8 cellular contexts compared by ENCODE assay signal in the genomic region with DNA sequence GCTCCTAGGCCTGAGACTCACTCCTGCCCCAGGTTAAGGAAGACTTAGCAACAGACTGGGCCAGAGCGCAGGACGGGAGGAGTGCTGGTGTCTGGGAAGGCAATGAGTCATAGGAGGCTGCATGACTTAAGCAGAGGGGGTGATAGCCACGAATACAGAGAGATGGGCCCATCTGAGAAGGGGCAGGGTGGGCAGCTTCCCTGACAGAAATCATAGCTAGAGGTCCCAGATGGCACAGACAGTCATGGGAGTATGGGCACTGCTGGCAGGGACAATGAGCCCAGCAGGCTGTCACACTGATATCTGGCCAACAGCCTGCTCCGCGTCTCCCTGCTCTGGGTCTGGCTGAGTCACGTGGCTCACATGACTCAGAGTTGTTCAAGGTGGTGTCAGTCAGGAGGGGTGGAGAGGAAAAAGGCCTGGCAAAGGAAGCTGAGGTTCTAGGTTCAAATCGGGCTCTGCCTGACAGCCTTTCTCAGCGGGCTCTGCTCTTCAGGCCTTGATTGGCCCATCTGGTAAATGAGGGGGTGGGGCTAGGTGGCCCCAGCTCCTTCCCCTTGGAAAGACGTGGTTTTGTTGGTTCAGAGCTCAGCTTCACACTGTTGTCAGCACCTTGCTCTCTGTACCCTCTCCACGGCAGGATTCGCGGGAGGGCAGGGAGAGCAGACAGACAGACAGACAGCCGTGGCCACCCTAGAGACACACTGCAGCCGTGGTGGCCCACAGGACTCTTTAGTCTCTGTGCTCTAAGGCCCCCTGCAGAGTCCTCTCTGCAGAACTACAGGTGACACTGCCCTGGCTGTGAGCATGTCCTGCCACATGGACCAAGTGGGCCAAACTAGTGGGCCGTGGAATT. TPM values are rescaled to one million over a fixed set of nuclear protein-coding genes. Genes with fewer than 3 reads are reported as not detected.
DNase-seq lines count a peak whose midpoint lies in the region; ATAC-seq, FAIRE-seq and TF ChIP-seq lines count a peak whose summit lies in the region.

No MANE protein-coding gene starts in this region.

- ATAC-seq in A549 (peak; percentile 92 to 94), Right ventricle myocardium inferior (peak; percentile 94), GM18498 (IDR thresholded peaks at IDR 0.05; ENCODE audit: unreplicated experiment) (no peak)
- ATAC-seq in activated CD8-positive, alpha-beta memory T cell treated with anti-CD3 and anti-CD28 coated beads, Interleukin-2, amount 10 ng/mL, durations not matched to agents 7 days and 5 days: no peak

- H3K36me3 ChIP-seq in spleen: peaks cover 0 to 41% (median 0%) of the 10 kb centered on the region in 6 donors

- intact Hi-C loops in Right ventricle myocardium inferior (cut with DNase I): loop anchor here (2.0 to 10.0 kb wide), 3 partner anchors 64 to 538 kb away; no protein-coding TSS in a partner anchor
- intact Hi-C loops in spleen (cut with DNase I; ENCODE audit: low total_unique reads): loop anchor here (5.0 kb wide), 1 partner anchor 160 kb away; no protein-coding TSS in a partner anchor

- peak overlapping the region; percentile 98 for H3K27ac ChIP-seq in A549
- H3K27ac ChIP-seq in spleen: no peak overlapping the region

- no peak overlapping the region for H3K4me3 Mint-ChIP-seq in activated CD4-positive, alpha-beta memory T cell treated with anti-CD3 and anti-CD28 coated beads, Interleukin-2, amount 10 ng/mL, durations not matched to agents 7 days and 5 days
- H3K4me3 Mint-ChIP-seq in activated CD8-positive, alpha-beta memory T cell treated with anti-CD3 and anti-CD28 coated beads, Interleukin-2, amount 10 ng/mL, durations not matched to agents 7 days and 5 days: no peak overlapping the region

- no peaks in the 10 kb centered on the region for H3K27me3 Mint-ChIP-seq in activated CD4-positive, alpha-beta memory T cell treated with anti-CD3 and anti-CD28 coated beads, Interleukin-2, amount 10 ng/mL, durations not matched to agents 7 days and 5 days
- H3K27me3 Mint-ChIP-seq in activated CD8-positive, alpha-beta memory T cell treated with anti-CD3 and anti-CD28 coated beads, Interleukin-2, amount 10 ng/mL, durations not matched to agents 7 days and 5 days: no peaks in the 10 kb centered on the region

- no peak overlapping the region for H3K4me3 ChIP-seq in A549
- no peak overlapping the region for H3K4me3 ChIP-seq in spleen

- H3K9me3 ChIP-seq in A549: no peaks in the 10 kb centered on the region
- H3K9me3 ChIP-seq in spleen: no peaks in the 10 kb centered on the region

- no peaks in the 10 kb centered on the region for H3K9me3 Mint-ChIP-seq in activated CD4-positive, alpha-beta memory T cell treated with anti-CD3 and anti-CD28 coated beads, Interleukin-2, amount 10 ng/mL, durations not matched to agents 7 days and 5 days
- H3K9me3 Mint-ChIP-seq in activated CD8-positive, alpha-beta memory T cell treated with anti-CD3 and anti-CD28 coated beads, Interleukin-2, amount 10 ng/mL, durations not matched to agents 7 days and 5 days (ENCODE audit: low read depth): no peaks in the 10 kb centered on the region

- no peak for TF ChIP-seq CTCF in A549 (IDR thresholded peaks at IDR 0.05)
- no peak for TF ChIP-seq CTCF in spleen (IDR thresholded peaks at IDR 0.05 in 8 of 11, conservative IDR thresholded peaks at IDR 0.05 in 3 of 11)

- TF ChIP-seq POLR2A in A549 (IDR thresholded peaks at IDR 0.05; ENCODE audit: low read length) (no peak), spleen (IDR thresholded peaks at IDR 0.05) (no peak)

- H3K27me3 ChIP-seq in spleen (replicated peaks in 1 of 7): no peaks in the 10 kb centered on the region

- no peaks in the 10 kb centered on the region for H3K36me3 Mint-ChIP-seq in activated CD4-positive, alpha-beta memory T cell treated with anti-CD3 and anti-CD28 coated beads, Interleukin-2, amount 10 ng/mL, durations not matched to agents 7 days and 5 days (ENCODE audit: low read depth)
- no peaks in the 10 kb centered on the region for H3K36me3 Mint-ChIP-seq in activated CD8-positive, alpha-beta memory T cell treated with anti-CD3 and anti-CD28 coated beads, Interleukin-2, amount 10 ng/mL, durations not matched to agents 7 days and 5 days

- peak; percentile 63 for FAIRE-seq in A549 (lab: Jason Lieb, UNC)

- CTCF ChIA-PET in A549 (lab: Yijun Ruan, JAX): interaction anchor here (0.9 to 11.7 kb wide), 22 partner anchors 9 to 238 kb away, joined by 3 to 150 read pairs (median 6); no protein-coding TSS in a partner anchor
- CTCF ChIA-PET in activated CD4-positive, alpha-beta memory T cell treated with anti-CD3 and anti-CD28 coated beads, Interleukin-2, amount 10 ng/mL, durations not matched to agents 7 days and 5 days (lab: Charles Lee): interaction anchor here (0.9 to 5.2 kb wide), 5 partner anchors 15 to 169 kb away, joined by 3 to 21 read pairs (median 5); no protein-coding TSS in a partner anchor
- CTCF ChIA-PET in activated CD8-positive, alpha-beta memory T cell treated with anti-CD3 and anti-CD28 coated beads, Interleukin-2, amount 10 ng/mL, durations not matched to agents 7 days and 5 days (lab: Charles Lee): interaction anchor here (0.9 to 2.7 kb wide), 5 partner anchors 15 to 162 kb away, joined by 3 to 11 read pairs (median 4); no protein-coding TSS in a partner anchor

- H3K4me2 ChIP-seq in A549: peak overlapping the region; percentile 74

- peak; percentile 90 to 91 for DNase-seq in A549 (ENCODE audit: low read depth in 1 of 2, low spot score in 1 of 2)
- DNase-seq in HS-27A (ENCODE audit: low read depth): peak; percentile 88
- DNase-seq in activated CD4-positive, alpha-beta memory T cell treated with anti-CD3 and anti-CD28 coated beads, Interleukin-2, amount 10 ng/mL, durations not matched to agents 7 days and 5 days: peak; percentile 21
- DNase-seq in Right ventricle myocardium inferior (ENCODE audit: missing footprints): peak; percentile 83
- peak; percentile 77 for DNase-seq in putamen (ENCODE audit: low spot score)
- DNase-seq in activated CD8-positive, alpha-beta memory T cell treated with anti-CD3 and anti-CD28 coated beads, Interleukin-2, amount 10 ng/mL, durations not matched to agents 7 days and 5 days: no peak
- no peak for DNase-seq in spleen

- H3K27ac Mint-ChIP-seq in activated CD4-positive, alpha-beta memory T cell treated with anti-CD3 and anti-CD28 coated beads, Interleukin-2, amount 10 ng/mL, durations not matched to agents 7 days and 5 days: no peak overlapping the region
- no peak overlapping the region for H3K27ac Mint-ChIP-seq in activated CD8-positive, alpha-beta memory T cell treated with anti-CD3 and anti-CD28 coated beads, Interleukin-2, amount 10 ng/mL, durations not matched to agents 7 days and 5 days

- H3K4me1 ChIP-seq in A549 (peaks cover 42% of the 10 kb centered on the region), spleen (peaks cover 0 to 15% (median 2%) of the 10 kb centered on the region in 6 donors)

- peaks cover 2% of the 10 kb centered on the region for H3K4me1 Mint-ChIP-seq in activated CD4-positive, alpha-beta memory T cell treated with anti-CD3 and anti-CD28 coated beads, Interleukin-2, amount 10 ng/mL, durations not matched to agents 7 days and 5 days
- H3K4me1 Mint-ChIP-seq in activated CD8-positive, alpha-beta memory T cell treated with anti-CD3 and anti-CD28 coated beads, Interleukin-2, amount 10 ng/mL, durations not matched to agents 7 days and 5 days: no peaks in the 10 kb centered on the region

- TF ChIP-seq EP300 in A549 (IDR thresholded peaks at IDR 0.05): peak in 1 of 2 experiments; percentile 15; a peak in 1 of 5 replicates

- POLR2A ChIA-PET in A549 (lab: Yijun Ruan, JAX): interaction anchor here (1.0 to 2.3 kb wide), 5 partner anchors 16 to 161 kb away, joined by 3 to 15 read pairs (median 5); no protein-coding TSS in a partner anchor
- POLR2A ChIA-PET in activated CD4-positive, alpha-beta memory T cell treated with anti-CD3 and anti-CD28 coated beads, Interleukin-2, amount 10 ng/mL, durations not matched to agents 7 days and 5 days (lab: Charles Lee): no interaction called here

- 15% methylated on average over 15 of the region's 15 CpGs for WGBS in A549 (ENCODE audit: missing lambda C conversion rate)
- WGBS in spleen, 5 donors: 52 to 67% (median 59%) methylated on average over 10 to 15 of the region's 15 CpGs

- TF ChIP-seq RAD21 in A549 (conservative IDR thresholded peaks at IDR 0.05 in 1 of 2, IDR thresholded peaks at IDR 0.05 in 1 of 2): peak in 1 of 2 experiments; percentile 19; a peak in 1 of 5 replicates

TF ChIP-seq in A549, 52 proteins besides CTCF, POLR2A, EP300 and RAD21 (continues in another document):
- TF ChIP-seq BHLHE40 (IDR thresholded peaks at IDR 0.05; ENCODE audit: low read depth, low read length) (no peak), SMC3 (IDR thresholded peaks at IDR 0.05) (no peak; the same call in 2 of the 3 replicates), NPAS2 (CRISPR knock-in tag; IDR thresholded peaks at IDR 0.05; ENCODE audit: borderline replicate concordance) (peak; percentile 69; the same call in 1 of the 2 replicates), JUN (IDR thresholded peaks at IDR 0.05) (peak; percentile 61 to 65; a peak in 2 of 5 replicates), NFE2L2 (conservative IDR thresholded peaks at IDR 0.05; ENCODE audit: low read length) (no peak), CBX2 (IDR thresholded peaks at IDR 0.05; ENCODE audit: borderline replicate concordance, low read depth) (no peak), KDM5A (IDR thresholded peaks at IDR 0.05) (no peak)
- TF ChIP-seq, protein P1, sequence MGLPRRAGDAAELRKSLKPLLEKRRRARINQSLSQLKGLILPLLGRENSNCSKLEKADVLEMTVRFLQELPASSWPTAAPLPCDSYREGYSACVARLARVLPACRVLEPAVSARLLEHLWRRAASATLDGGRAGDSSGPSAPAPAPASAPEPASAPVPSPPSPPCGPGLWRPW (IDR thresholded peaks at IDR 0.05): no peak

RNA-seq across cellular contexts. Expression of gene DBX1, which starts 47.8 kb away (rescaled TPM):
- polyA plus RNA-seq in A549 (2011; rRNA removed) (not detected in 2 replicates), A549 (2017; fragmentation: RNase III; extraction: RNeasy Plus Mini Kit Qiagen cat#74134 plus additional on column Dnase treatment) (not detected in 3 replicates), spleen (not detected)
- not detected in 2 replicates for polyA plus RNA-seq in A549 (2012; cell fraction: cytosol; rRNA removed)
- not detected in 2 replicates for polyA plus RNA-seq in A549 (2012; cell fraction: nucleus; rRNA removed)
- not detected in 2 replicates for polyA minus RNA-seq in A549 (2011; rRNA and poly(A)+ RNA removed)
- total RNA-seq in activated CD4-positive, alpha-beta memory T cell treated with anti-CD3 and anti-CD28 coated beads, Interleukin-2, amount 10 ng/mL, durations not matched to agents 7 days and 5 days: not detected
- total RNA-seq in Right ventricle myocardium inferior (not detected), spleen (not detected)
- total RNA-seq in activated CD8-positive, alpha-beta memory T cell treated with anti-CD3 and anti-CD28 coated beads, Interleukin-2, amount 10 ng/mL, durations not matched to agents 7 days and 5 days: not detected

Comparison
In these comparisons a context has a peak if more than half of its experiments do, and no peak if none do; other contexts are left out.
1. ATAC-seq: peak in A549 (2 of 2) and Right ventricle myocardium inferior (single experiment); none in activated CD8-positive, alpha-beta memory T cell treated with anti-CD3 and anti-CD28 coated beads, Interleukin-2, amount 10 ng/mL, durations not matched to agents 7 days and 5 days (single experiment) and GM18498 (single experiment).
2. DNase-seq: peak in A549 (2 of 2), HS-27A (single experiment), activated CD4-positive, alpha-beta memory T cell treated with anti-CD3 and anti-CD28 coated beads, Interleukin-2, amount 10 ng/mL, durations not matched to agents 7 days and 5 days (single experiment), Right ventricle myocardium inferior (single experiment) and putamen (single experiment); none in activated CD8-positive, alpha-beta memory T cell treated with anti-CD3 and anti-CD28 coated beads, Interleukin-2, amount 10 ng/mL, durations not matched to agents 7 days and 5 days (single experiment) and spleen (single experiment).
3. H3K27ac ChIP-seq: peak in A549 (2 of 2); none in spleen (0 of 8).